21 cellular contexts compared by ENCODE assay signal in the genomic region with DNA sequence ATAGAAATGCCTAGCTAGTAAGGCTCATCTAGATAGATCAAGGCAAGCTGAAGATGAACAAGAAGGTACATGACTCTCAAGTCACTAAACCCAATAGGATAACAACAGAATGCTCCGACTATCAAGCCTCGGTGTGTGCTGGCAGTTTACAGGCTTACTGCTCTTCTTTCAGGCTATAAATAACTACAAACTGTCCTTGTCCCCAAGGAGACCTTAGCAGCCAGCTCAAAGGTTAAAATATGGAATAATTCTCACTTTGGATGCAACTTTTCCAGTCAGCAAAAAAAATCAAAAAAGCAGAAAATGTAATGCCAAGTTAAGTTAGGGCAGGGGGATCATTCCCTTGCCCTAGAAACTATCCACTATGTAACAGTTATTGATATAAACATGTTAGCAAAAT. TPM values are rescaled to one million over a fixed set of nuclear protein-coding genes. Genes with fewer than 3 reads are reported as not detected.
DNase-seq lines count a peak whose midpoint lies in the region; ATAC-seq and TF ChIP-seq lines count a peak whose summit lies in the region.
"Had no signal": no experiment of that assay in that cellular context is flagged by ENCODE, and none has a peak within 500 bp of the region (broad histone marks: within the 10 kb centered on the region; RNA-seq: fewer than 3 reads in every experiment).

No MANE protein-coding gene starts in this region.

- H3K4me3 ChIP-seq in heart left ventricle (peak overlapping the region in 4 of 12 donors; percentile 0 to 23 (median 2)), aorta (ENCODE audit: low read length in 2 of 2) (no peak overlapping the region)
- H3K4me3 ChIP-seq: upper lobe of right lung had no signal

- TF ChIP-seq CTCF in heart left ventricle (IDR thresholded peaks at IDR 0.05) = no peak
- TF ChIP-seq CTCF in nephron progenitor cell (IDR thresholded peaks at IDR 0.05) = no peak

- peak overlapping the region; percentile 48 for H3K27ac Mint-ChIP-seq in nephron progenitor cell
- H3K27ac Mint-ChIP-seq in activated naive CD8-positive, alpha-beta T cell treated with anti-CD3 and anti-CD28 coated beads for 36 hours = no peak overlapping the region
- H3K27ac Mint-ChIP-seq: activated CD4-positive, alpha-beta T cell treated with anti-CD3 and anti-CD28 coated beads for 36 hours; activated naive CD8-positive, alpha-beta T cell treated with anti-CD3 and anti-CD28 coated beads, Interleukin-2, amount 10 ng/mL, durations not matched to agents 7 days and 5 days; T-helper 17 cell had no signal

- H3K36me3 ChIP-seq in heart left ventricle = no peaks in the 10 kb centered on the region
- H3K36me3 ChIP-seq in aorta (ENCODE audit: control insufficient read depth in 1 of 2, insufficient read depth in 2 of 2, low read length in 1 of 2) = no peaks in the 10 kb centered on the region
- H3K36me3 ChIP-seq: upper lobe of right lung had no signal

- H3K27ac ChIP-seq in heart left ventricle = peak overlapping the region; percentile 66 to 91 (median 83)
- peak overlapping the region; percentile 86 to 96 for H3K27ac ChIP-seq in aorta (ENCODE audit: low read depth in 1 of 2, low read length in 2 of 2)
- H3K27ac ChIP-seq: HL-60 had no signal

- TF ChIP-seq POLR2A in heart left ventricle (IDR thresholded peaks at IDR 0.05) = no peak

- H3K36me3 Mint-ChIP-seq in nephron progenitor cell (ENCODE audit: low read depth) = peaks cover 7% of the 10 kb centered on the region
- peaks cover 6% of the 10 kb centered on the region for H3K36me3 Mint-ChIP-seq in activated naive CD8-positive, alpha-beta T cell treated with anti-CD3 and anti-CD28 coated beads for 36 hours

- H3K27me3 ChIP-seq in heart left ventricle (no peaks in the 10 kb centered on the region), aorta (ENCODE audit: control insufficient read depth in 1 of 2, insufficient read depth in 2 of 2, low read length in 1 of 2) (no peaks in the 10 kb centered on the region)
- H3K27me3 ChIP-seq: upper lobe of right lung had no signal

- peaks cover 22% of the 10 kb centered on the region for H3K4me1 Mint-ChIP-seq in nephron progenitor cell
- peaks cover 51% of the 10 kb centered on the region for H3K4me1 Mint-ChIP-seq in activated naive CD8-positive, alpha-beta T cell treated with anti-CD3 and anti-CD28 coated beads for 36 hours

- H3K4me3 Mint-ChIP-seq in nephron progenitor cell = no peak overlapping the region
- no peak overlapping the region for H3K4me3 Mint-ChIP-seq in activated naive CD8-positive, alpha-beta T cell treated with anti-CD3 and anti-CD28 coated beads for 36 hours
- H3K4me3 Mint-ChIP-seq: activated CD4-positive, alpha-beta T cell treated with anti-CD3 and anti-CD28 coated beads for 36 hours; activated naive CD8-positive, alpha-beta T cell treated with anti-CD3 and anti-CD28 coated beads, Interleukin-2, amount 10 ng/mL, durations not matched to agents 7 days and 5 days; CD14-positive monocyte; T-helper 17 cell had no signal

- peaks cover 17 to 100% (median 76%) of the 10 kb centered on the region in 12 donors for H3K4me1 ChIP-seq in heart left ventricle
- H3K4me1 ChIP-seq in aorta (ENCODE audit: control insufficient read depth in 1 of 2, insufficient read depth in 2 of 2, low read length in 2 of 2) = peaks cover 7 to 34% of the 10 kb centered on the region in 2 donors

- DNase-seq in Right ventricle myocardium inferior (ENCODE audit: missing footprints) = no peak
- DNase-seq in cardiac septum (ENCODE audit: low spot score) = no peak
- no peak for DNase-seq in heart left ventricle
- no peak for DNase-seq in nephron progenitor cell
- no peak for DNase-seq in aorta
- no peak for DNase-seq in activated naive CD8-positive, alpha-beta T cell treated with anti-CD3 and anti-CD28 coated beads for 36 hours
- no peak for DNase-seq in glomerular visceral epithelial cell (ENCODE audit: extremely low spot score)
- DNase-seq in posterior vena cava (ENCODE audit: low spot score) = no peak
- DNase-seq: 8988T; activated CD4-positive, alpha-beta T cell treated with anti-CD3 and anti-CD28 coated beads for 36 hours; activated naive CD8-positive, alpha-beta T cell treated with anti-CD3 and anti-CD28 coated beads, Interleukin-2, amount 10 ng/mL, durations not matched to agents 7 days and 5 days; activated T-cell treated with anti-CD3 and anti-CD28 coated beads for 4 hours; NCI-H2029; NCI-H774; posterior cingulate gyrus; stimulated activated CD4-positive, alpha-beta T cell treated with anti-CD3 and anti-CD28 coated beads, Interleukin-1b, Interleukin-23, amount 100 ng/mL, for 48 hours; T-helper 17 cell; upper lobe of right lung had no signal

- H3K9me3 Mint-ChIP-seq in nephron progenitor cell = no peaks in the 10 kb centered on the region
- no peaks in the 10 kb centered on the region for H3K9me3 Mint-ChIP-seq in activated naive CD8-positive, alpha-beta T cell treated with anti-CD3 and anti-CD28 coated beads for 36 hours
- H3K9me3 Mint-ChIP-seq: activated naive CD8-positive, alpha-beta T cell treated with anti-CD3 and anti-CD28 coated beads, Interleukin-2, amount 10 ng/mL, durations not matched to agents 7 days and 5 days; CD14-positive monocyte had no signal

- intact Hi-C loops in Right ventricle myocardium inferior (cut with DNase I) = loop anchor here (5.0 kb wide), 1 partner anchor 44 kb away; the partner anchor contains the start of gene SPOP
- intact Hi-C loops in cardiac septum (cut with DNase I) = loop anchor here (5.0 kb wide), 1 partner anchor 59 kb away; no protein-coding TSS in a partner anchor
- intact Hi-C loops in heart left ventricle (cut with DNase I) = loop anchor here in 3 of 10 donors (5.0 kb wide), 1 partner anchor 44 kb away; the partner anchor contains the start of gene SPOP (in 3 of the 3)
- intact Hi-C loops in aorta (cut with DNase I) = loop anchor here (5.0 kb wide), 2 partner anchors 56 to 61 kb away; partner anchors contain the start of gene NXPH3 (in 1 of the 2)
- intact Hi-C loops in posterior vena cava (cut with DNase I) = loop anchor here (5.0 to 10.0 kb wide), 3 partner anchors 49 to 58 kb away; partner anchors contain the start of gene NXPH3 (in 1 of the 2)

- ATAC-seq in Right ventricle myocardium inferior (peak; percentile 71), heart left ventricle (peak; percentile 56 to 76 (median 70)), aorta (ENCODE audit: low FRiP score) (no peak)
- ATAC-seq: activated CD4-positive, alpha-beta T cell treated with anti-CD3 and anti-CD28 coated beads for 36 hours; HCT116; T-helper 17 cell; upper lobe of right lung had no signal

- no peaks in the 10 kb centered on the region for H3K27me3 Mint-ChIP-seq in nephron progenitor cell (ENCODE audit: low read depth, poor library complexity)
- no peaks in the 10 kb centered on the region for H3K27me3 Mint-ChIP-seq in activated naive CD8-positive, alpha-beta T cell treated with anti-CD3 and anti-CD28 coated beads for 36 hours
- H3K27me3 Mint-ChIP-seq: activated CD4-positive, alpha-beta T cell treated with anti-CD3 and anti-CD28 coated beads for 36 hours; activated naive CD8-positive, alpha-beta T cell treated with anti-CD3 and anti-CD28 coated beads, Interleukin-2, amount 10 ng/mL, durations not matched to agents 7 days and 5 days; T-helper 17 cell had no signal

- WGBS in heart left ventricle, 4 donors = 11 to 19% (median 15%) methylated on average over 2 of the region's 2 CpGs
- 6 to 7% methylated on average over 2 of the region's 2 CpGs for WGBS in aorta, 2 donors

- H3K9me3 ChIP-seq in heart left ventricle (no peaks in the 10 kb centered on the region), aorta (ENCODE audit: control insufficient read depth, low read length) (no peaks in the 10 kb centered on the region)
- H3K9me3 ChIP-seq: upper lobe of right lung had no signal

RNA-seq across cellular contexts. Expression of gene SPOP, which starts 44.6 kb away (rescaled TPM):
- 73.1 TPM for total RNA-seq in Right ventricle myocardium inferior
- 68.3 TPM for total RNA-seq in cardiac septum
- 10 to 100 TPM; 46.7 to 96.1 (median 60.4) TPM for total RNA-seq in heart left ventricle
- polyA plus RNA-seq in heart left ventricle = 10 to 100 TPM; 28.5 to 72.0 TPM
- 100 to 1,000 TPM; 117 to 289 TPM for total RNA-seq in aorta
- polyA plus RNA-seq in aorta = 10 to 100 TPM; 54.5 to 56.5 TPM
- 10 to 100 TPM; 56.6 to 57.7 TPM for total RNA-seq in activated naive CD8-positive, alpha-beta T cell treated with anti-CD3 and anti-CD28 coated beads for 36 hours
- 100 to 1,000 TPM; 117 to 130 TPM for total RNA-seq in posterior vena cava

RNA-seq across cellular contexts. Expression of gene NXPH3, which starts 57.6 kb away (rescaled TPM):
- total RNA-seq in Right ventricle myocardium inferior (4.5 TPM), cardiac septum (4.4 TPM), heart left ventricle (1 to 10 TPM; 2.5 to 6.8 (median 4.5) TPM), aorta (10 to 100 TPM; 72.0 to 87.5 TPM), posterior vena cava (10 to 100 TPM; 34.8 to 57.1 TPM)
- polyA plus RNA-seq in heart left ventricle (1 to 10 TPM; 4.0 to 7.9 TPM), aorta (10 to 100 TPM; 40.4 to 59.1 TPM)
- total RNA-seq in activated naive CD8-positive, alpha-beta T cell treated with anti-CD3 and anti-CD28 coated beads for 36 hours = under 1 TPM; 0.10 to 0.18 TPM
- total RNA-seq: T-helper 17 cell had no signal
- polyA plus RNA-seq: CD14-positive monocyte had no signal
